In the genomic region with DNA sequence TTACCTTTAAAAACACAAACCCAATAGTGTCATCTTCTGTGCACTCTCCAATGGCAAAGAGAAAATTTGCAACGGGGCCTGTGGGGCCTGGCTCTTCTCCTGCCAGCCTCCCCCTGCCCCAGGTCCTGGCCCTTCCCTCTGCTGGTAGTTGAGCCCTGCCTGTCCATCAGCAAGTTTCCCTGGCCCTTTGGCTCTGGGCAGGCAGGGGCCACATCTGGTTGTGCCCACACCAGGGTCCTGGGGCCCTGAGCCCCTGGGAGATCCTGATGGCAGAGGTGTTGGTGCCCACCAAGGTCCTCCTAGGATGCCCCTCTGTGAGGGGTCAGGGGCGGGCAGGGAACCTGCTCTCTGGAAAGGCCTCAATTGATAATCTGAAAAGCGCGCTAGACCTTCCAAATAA, we compare ENCODE assay signal across 17 cellular contexts.
DNase-seq lines count a peak whose midpoint lies in the region; ATAC-seq and TF ChIP-seq lines count a peak whose summit lies in the region.
"Had no signal": no experiment of that assay in that cellular context is flagged by ENCODE, and none has a peak within 500 bp of the region (broad histone marks: within the 10 kb centered on the region; RNA-seq: fewer than 3 reads in every experiment).

No MANE protein-coding gene starts in this region.

- no peak for ATAC-seq in HG03439 (IDR thresholded peaks at IDR 0.05; ENCODE audit: unreplicated experiment)
- ATAC-seq: CD8-positive, alpha-beta T cell had no signal

- H3K27me3 Mint-ChIP-seq in endodermal cell (ENCODE audit: insufficient read depth) = peaks cover 2% of the 10 kb centered on the region
- H3K27me3 Mint-ChIP-seq: CD4-positive, alpha-beta T cell had no signal

- no peak overlapping the region for H3K27ac ChIP-seq in endodermal cell (ENCODE audit: low read depth, low read length)
- H3K27ac ChIP-seq: BLaER1 treated with 17β-estradiol and CSF1 and Interleukin-3, amounts not matched to agents 10 nM and 100 nM; C4-2B had no signal

- H3K36me3 ChIP-seq in H7 (replicated peaks; ENCODE audit: control insufficient read depth, insufficient read depth, low read length) (no peaks in the 10 kb centered on the region), endodermal cell (ENCODE audit: control insufficient read depth, insufficient read depth, low read length) (no peaks in the 10 kb centered on the region)
- H3K36me3 ChIP-seq: BLaER1 treated with 17β-estradiol and CSF1 and Interleukin-3, amounts not matched to agents 10 nM and 100 nM had no signal

- no peak overlapping the region for H3K4me3 ChIP-seq in H7 (ENCODE audit: insufficient read depth, low read depth, low read length)
- H3K4me3 ChIP-seq in endodermal cell (ENCODE audit: low read length) = no peak overlapping the region
- H3K4me3 ChIP-seq: BLaER1 treated with 17β-estradiol and CSF1 and Interleukin-3, amounts not matched to agents 10 nM and 100 nM had no signal

- 82 to 85% methylated on average over 2 to 4 of the region's 4 CpGs for WGBS in endodermal cell (ENCODE audit: insufficient coverage in 1 of 2, insufficient read length in 1 of 2), 2 experiments

- H3K9ac ChIP-seq in endodermal cell (ENCODE audit: extremely low read depth, low read length, poor library complexity, severe bottlenecking) = no peak overlapping the region
- H3K9ac ChIP-seq: BLaER1 treated with 17β-estradiol and CSF1 and Interleukin-3, amounts not matched to agents 10 nM and 100 nM had no signal

- H3K27me3 ChIP-seq in H7 (ENCODE audit: control insufficient read depth, insufficient read depth, low read length) (no peaks in the 10 kb centered on the region), endodermal cell (ENCODE audit: control insufficient read depth, insufficient read depth, low read length, poor library complexity, severe bottlenecking) (peaks cover 8% of the 10 kb centered on the region)
- H3K27me3 ChIP-seq: BLaER1 treated with 17β-estradiol and CSF1 and Interleukin-3, amounts not matched to agents 10 nM and 100 nM had no signal

- no peaks in the 10 kb centered on the region for H3K4me1 ChIP-seq in endodermal cell (ENCODE audit: control insufficient read depth, insufficient read depth, low read length)
- H3K4me1 ChIP-seq: BLaER1 treated with 17β-estradiol and CSF1 and Interleukin-3, amounts not matched to agents 10 nM and 100 nM; Caco-2 had no signal

- peaks cover 13% of the 10 kb centered on the region for H3K9me3 Mint-ChIP-seq in endodermal cell

- peaks cover 5% of the 10 kb centered on the region for H3K4me1 Mint-ChIP-seq in endodermal cell
- H3K4me1 Mint-ChIP-seq: B cell had no signal

- no peak overlapping the region for H3K27ac Mint-ChIP-seq in endodermal cell
- H3K27ac Mint-ChIP-seq: B cell; CD4-positive, alpha-beta T cell; CD8-positive, alpha-beta T cell had no signal

- no peak for TF ChIP-seq CTCF in endodermal cell (conservative IDR thresholded peaks at IDR 0.05)

- DNase-seq in H7 = peak; percentile 28
- peak; percentile 40 for DNase-seq in endodermal cell
- no peak for DNase-seq in dermis blood vessel endothelial cell
- DNase-seq in amniotic stem cell (lab: John Stamatoyannopoulos, UW) = no peak
- DNase-seq: 8988T; ACHN; AML-193; Caco-2; Calu3; CD4-positive, alpha-beta T cell; CD8-positive, alpha-beta T cell; DMS79 treated with DMSO at 0.1 percent for 48 hours; GF-D8 had no signal

- H3K9me3 ChIP-seq in endodermal cell (ENCODE audit: control insufficient read depth, low read length) = peaks cover 5% of the 10 kb centered on the region
- H3K9me3 ChIP-seq: Caco-2 had no signal

- H3K4me3 Mint-ChIP-seq in endodermal cell = no peak overlapping the region
- H3K4me3 Mint-ChIP-seq: B cell; CD4-positive, alpha-beta T cell; CD8-positive, alpha-beta T cell had no signal

- H3K36me3 Mint-ChIP-seq in endodermal cell (ENCODE audit: low read depth) = no peaks in the 10 kb centered on the region
- H3K36me3 Mint-ChIP-seq: CD8-positive, alpha-beta T cell had no signal

Comparison
In these comparisons a context has a peak if more than half of its experiments do, and no peak if none do; other contexts are left out.
1. DNase-seq: peak in H7 (single experiment) and endodermal cell (single experiment); none in dermis blood vessel endothelial cell (single experiment) and amniotic stem cell (single experiment).